In the genomic region with DNA sequence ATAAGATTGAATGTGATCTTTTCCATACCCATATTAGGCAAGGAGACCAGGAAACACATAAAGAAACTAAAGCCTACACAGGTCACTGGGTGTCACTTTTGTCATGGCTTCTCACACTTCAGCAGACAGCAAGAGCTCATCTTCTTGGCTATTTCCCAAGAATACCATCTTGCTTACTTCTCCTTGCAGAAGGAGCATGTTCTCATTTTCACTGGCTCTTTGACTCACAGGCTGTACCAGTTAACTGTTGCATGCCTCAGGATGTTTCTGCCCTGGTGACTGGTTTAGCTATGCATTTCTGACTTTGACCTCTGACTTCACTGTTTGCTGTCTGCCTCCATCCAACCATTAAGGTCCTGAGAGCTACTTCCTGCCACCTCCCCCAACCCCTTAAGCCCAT, we compare ENCODE assay signal across 9 cellular contexts. TPM values are rescaled to one million over a fixed set of nuclear protein-coding genes. Genes with fewer than 3 reads are reported as not detected.
DNase-seq lines count a peak whose midpoint lies in the region; ATAC-seq and TF ChIP-seq lines count a peak whose summit lies in the region.
"Had no signal": no experiment of that assay in that cellular context is flagged by ENCODE, and none has a peak within 500 bp of the region (broad histone marks: within the 10 kb centered on the region; RNA-seq: fewer than 3 reads in every experiment).

No MANE protein-coding gene starts in this region.

- H3K4me1 Mint-ChIP-seq in WTC11, result peaks cover 48% of the 10 kb centered on the region
- peaks cover 4% of the 10 kb centered on the region for H3K4me1 Mint-ChIP-seq in activated CD4-positive, alpha-beta memory T cell treated with anti-CD3 and anti-CD28 coated beads for 36 hours (ENCODE audit: low read depth)

- peak; percentile 32 for DNase-seq in AG04450 (ENCODE audit: low read depth, low spot score)
- DNase-seq in WTC11 (ENCODE audit: low spot score), result no peak
- peak; percentile 95 for DNase-seq in left kidney (ENCODE audit: low read depth, low spot score)
- no peak for DNase-seq in activated naive CD4-positive, alpha-beta T cell treated with Interleukin-2 at 50 U/mL for 16 hours
- DNase-seq in HPDE6-E6E7 (ENCODE audit: extremely low spot score), result no peak
- DNase-seq in activated CD4-positive, alpha-beta memory T cell treated with anti-CD3 and anti-CD28 coated beads for 36 hours, result no peak

- H3K9me3 ChIP-seq in AG04450 (ENCODE audit: control insufficient read depth, insufficient read depth, low read length), result peaks cover 9% of the 10 kb centered on the region; the same call in 1 of the 2 replicates

- no peak overlapping the region for H3K4me3 Mint-ChIP-seq in WTC11
- no peak overlapping the region for H3K4me3 Mint-ChIP-seq in activated CD4-positive, alpha-beta memory T cell treated with anti-CD3 and anti-CD28 coated beads for 36 hours
- H3K4me3 Mint-ChIP-seq: activated naive CD8-positive, alpha-beta T cell had no signal

- TF ChIP-seq CTCF in AG04450 (IDR thresholded peaks at IDR 0.05; ENCODE audit: low read depth, low read length), result no peak
- no peak for TF ChIP-seq CTCF in WTC11 (IDR thresholded peaks at IDR 0.05)

- H3K4me3 ChIP-seq in AG04450 (ENCODE audit: low read depth, low read length), result no peak overlapping the region

- no peaks in the 10 kb centered on the region for H3K27me3 Mint-ChIP-seq in WTC11 (ENCODE audit: low read depth)
- H3K27me3 Mint-ChIP-seq in activated CD4-positive, alpha-beta memory T cell treated with anti-CD3 and anti-CD28 coated beads for 36 hours, result no peaks in the 10 kb centered on the region
- H3K27me3 Mint-ChIP-seq: activated naive CD8-positive, alpha-beta T cell had no signal

- ATAC-seq in GM19463 (IDR thresholded peaks at IDR 0.05; ENCODE audit: unreplicated experiment) (peak; percentile 90), HG03521 (IDR thresholded peaks at IDR 0.05; ENCODE audit: unreplicated experiment) (peak; percentile 60), WTC11 (peak; percentile 97)

- H3K27me3 ChIP-seq in AG04450 (ENCODE audit: control insufficient read depth, insufficient read depth, low read length), result no peaks in the 10 kb centered on the region

- H3K36me3 Mint-ChIP-seq in WTC11, result peaks cover 3% of the 10 kb centered on the region; the same call in 1 of the 2 replicates
- H3K36me3 Mint-ChIP-seq in activated CD4-positive, alpha-beta memory T cell treated with anti-CD3 and anti-CD28 coated beads for 36 hours, result no peaks in the 10 kb centered on the region
- H3K36me3 Mint-ChIP-seq: activated naive CD8-positive, alpha-beta T cell had no signal

- H3K9me3 Mint-ChIP-seq in WTC11, result peaks cover 14% of the 10 kb centered on the region
- H3K9me3 Mint-ChIP-seq in activated CD4-positive, alpha-beta memory T cell treated with anti-CD3 and anti-CD28 coated beads for 36 hours, result no peaks in the 10 kb centered on the region

- H3K27ac Mint-ChIP-seq in WTC11, result peak overlapping the region; percentile 22
- no peak overlapping the region for H3K27ac Mint-ChIP-seq in activated CD4-positive, alpha-beta memory T cell treated with anti-CD3 and anti-CD28 coated beads for 36 hours
- H3K27ac Mint-ChIP-seq: activated naive CD8-positive, alpha-beta T cell had no signal

- POLR2A ChIA-PET in AG04450 (lab: Yijun Ruan, JAX) (no interaction called here), WTC11 (lab: Charles Lee) (no interaction called here)
- POLR2A ChIA-PET in activated CD4-positive, alpha-beta memory T cell treated with anti-CD3 and anti-CD28 coated beads for 36 hours (lab: Charles Lee), result no interaction called here

- intact Hi-C loops in activated CD4-positive, alpha-beta memory T cell treated with anti-CD3 and anti-CD28 coated beads for 36 hours (cut with micrococcal nuclease), result no loop called here

- no peak overlapping the region for H3K27ac ChIP-seq in AG04450 (ENCODE audit: low read depth, low read length)

- CTCF ChIA-PET in AG04450 (lab: Charles Lee) (interaction anchor here (1.2 kb wide), 1 partner anchor 57 kb away, joined by 5 read pairs; no protein-coding TSS in a partner anchor), WTC11 (lab: Charles Lee) (no interaction called here)
- CTCF ChIA-PET in activated CD4-positive, alpha-beta memory T cell treated with anti-CD3 and anti-CD28 coated beads for 36 hours (lab: Charles Lee), result no interaction called here

TF ChIP-seq in WTC11, 78 proteins besides CTCF, POLR2A, EP300 and RAD21 (continues in another document):
- TF ChIP-seq CBFB (CRISPR knock-in tag; IDR thresholded peaks at IDR 0.05; ENCODE audit: low read depth), result no peak
- no peak for TF ChIP-seq OVOL2 (CRISPR knock-in tag; IDR thresholded peaks at IDR 0.05; ENCODE audit: borderline replicate concordance)
- TF ChIP-seq ZNF396 (CRISPR knock-in tag; IDR thresholded peaks at IDR 0.05; ENCODE audit: borderline replicate concordance), result no peak
- no peak for TF ChIP-seq MAX (CRISPR knock-in tag; IDR thresholded peaks at IDR 0.05)
- no peak for TF ChIP-seq IRF2 (CRISPR knock-in tag; IDR thresholded peaks at IDR 0.05; ENCODE audit: borderline replicate concordance, low read depth)
- TF ChIP-seq TEAD4 (CRISPR knock-in tag; IDR thresholded peaks at IDR 0.05), result no peak
- no peak for TF ChIP-seq FOXK1 (CRISPR knock-in tag; IDR thresholded peaks at IDR 0.05)
- no peak for TF ChIP-seq USF1 (CRISPR knock-in tag; IDR thresholded peaks at IDR 0.05)
- TF ChIP-seq ARID4B (CRISPR knock-in tag; IDR thresholded peaks at IDR 0.05; ENCODE audit: borderline replicate concordance), result no peak
- TF ChIP-seq NFATC4 (CRISPR knock-in tag; IDR thresholded peaks at IDR 0.05), result no peak
- TF ChIP-seq, protein P1, sequence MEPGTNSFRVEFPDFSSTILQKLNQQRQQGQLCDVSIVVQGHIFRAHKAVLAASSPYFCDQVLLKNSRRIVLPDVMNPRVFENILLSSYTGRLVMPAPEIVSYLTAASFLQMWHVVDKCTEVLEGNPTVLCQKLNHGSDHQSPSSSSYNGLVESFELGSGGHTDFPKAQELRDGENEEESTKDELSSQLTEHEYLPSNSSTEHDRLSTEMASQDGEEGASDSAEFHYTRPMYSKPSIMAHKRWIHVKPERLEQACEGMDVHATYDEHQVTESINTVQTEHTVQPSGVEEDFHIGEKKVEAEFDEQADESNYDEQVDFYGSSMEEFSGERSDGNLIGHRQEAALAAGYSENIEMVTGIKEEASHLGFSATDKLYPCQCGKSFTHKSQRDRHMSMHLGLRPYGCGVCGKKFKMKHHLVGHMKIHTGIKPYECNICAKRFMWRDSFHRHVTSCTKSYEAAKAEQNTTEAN (CRISPR knock-in tag; IDR thresholded peaks at IDR 0.05), result no peak
- TF ChIP-seq CREB1 (CRISPR knock-in tag; IDR thresholded peaks at IDR 0.05), result no peak
- no peak for TF ChIP-seq MYBL2 (CRISPR knock-in tag; IDR thresholded peaks at IDR 0.05)
- no peak for TF ChIP-seq NR1H2 (CRISPR knock-in tag; IDR thresholded peaks at IDR 0.05)
- TF ChIP-seq NR3C1 (CRISPR knock-in tag; conservative IDR thresholded peaks at IDR 0.05; ENCODE audit: low read depth), result no peak

RNA-seq across cellular contexts. Expression of gene OGFRL1, which starts 40.3 kb away (rescaled TPM):
- 12.8 and 16.6 TPM in 2 replicates for polyA plus RNA-seq in AG04450 (2011; rRNA removed)
- 8.9 and 14.3 TPM in 2 replicates for polyA minus RNA-seq in AG04450 (2011; rRNA and poly(A)+ RNA removed)
- total RNA-seq in WTC11 (2021), result 3.8 to 5.4 TPM (median 4.0 TPM) in 3 replicates
- 1 to 10 TPM; 3.8 to 4.3 TPM for total RNA-seq in activated CD4-positive, alpha-beta memory T cell treated with anti-CD3 and anti-CD28 coated beads for 36 hours

Comparison
In these comparisons a context has a peak if more than half of its experiments do, and no peak if none do; other contexts are left out.
1. DNase-seq: peak in AG04450 (single experiment) and left kidney (single experiment); none in WTC11 (single experiment), activated naive CD4-positive, alpha-beta T cell treated with Interleukin-2 at 50 U/mL for 16 hours (single experiment), HPDE6-E6E7 (single experiment) and activated CD4-positive, alpha-beta memory T cell treated with anti-CD3 and anti-CD28 coated beads for 36 hours (single experiment).
2. Peak in every context shown above with its lines, with median percentiles within 50 percentile points of each other: ATAC-seq.